ENCODE assay signal across 1 cellular context in genomic region chr10:130138479-130138866, GRCh38.
TF ChIP-seq lines count a peak whose summit lies in the region.

No MANE protein-coding gene starts in this region.

TF ChIP-seq in HEK293, 187 proteins besides CTCF, POLR2A, EP300 and RAD21 (continued from another document):
- TF ChIP-seq, protein P1, sequence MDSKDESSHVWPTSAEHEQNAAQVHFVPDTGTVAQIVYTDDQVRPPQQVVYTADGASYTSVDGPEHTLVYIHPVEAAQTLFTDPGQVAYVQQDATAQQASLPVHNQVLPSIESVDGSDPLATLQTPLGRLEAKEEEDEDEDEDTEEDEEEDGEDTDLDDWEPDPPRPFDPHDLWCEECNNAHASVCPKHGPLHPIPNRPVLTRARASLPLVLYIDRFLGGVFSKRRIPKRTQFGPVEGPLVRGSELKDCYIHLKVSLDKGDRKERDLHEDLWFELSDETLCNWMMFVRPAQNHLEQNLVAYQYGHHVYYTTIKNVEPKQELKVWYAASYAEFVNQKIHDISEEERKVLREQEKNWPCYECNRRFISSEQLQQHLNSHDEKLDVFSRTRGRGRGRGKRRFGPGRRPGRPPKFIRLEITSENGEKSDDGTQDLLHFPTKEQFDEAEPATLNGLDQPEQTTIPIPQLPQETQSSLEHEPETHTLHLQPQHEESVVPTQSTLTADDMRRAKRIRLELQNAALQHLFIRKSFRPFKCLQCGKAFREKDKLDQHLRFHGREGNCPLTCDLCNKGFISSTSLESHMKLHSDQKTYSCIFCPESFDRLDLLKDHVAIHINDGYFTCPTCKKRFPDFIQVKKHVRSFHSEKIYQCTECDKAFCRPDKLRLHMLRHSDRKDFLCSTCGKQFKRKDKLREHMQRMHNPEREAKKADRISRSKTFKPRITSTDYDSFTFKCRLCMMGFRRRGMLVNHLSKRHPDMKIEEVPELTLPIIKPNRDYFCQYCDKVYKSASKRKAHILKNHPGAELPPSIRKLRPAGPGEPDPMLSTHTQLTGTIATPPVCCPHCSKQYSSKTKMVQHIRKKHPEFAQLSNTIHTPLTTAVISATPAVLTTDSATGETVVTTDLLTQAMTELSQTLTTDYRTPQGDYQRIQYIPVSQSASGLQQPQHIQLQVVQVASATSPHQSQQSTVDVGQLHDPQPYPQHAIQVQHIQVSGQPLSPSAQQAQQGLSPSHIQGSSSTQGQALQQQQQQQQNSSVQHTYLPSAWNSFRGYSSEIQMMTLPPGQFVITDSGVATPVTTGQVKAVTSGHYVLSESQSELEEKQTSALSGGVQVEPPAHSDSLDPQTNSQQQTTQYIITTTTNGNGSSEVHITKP (tag by site-specific recombination; IDR thresholded peaks at IDR 0.05): peak; percentile 67
- TF ChIP-seq, protein P2, sequence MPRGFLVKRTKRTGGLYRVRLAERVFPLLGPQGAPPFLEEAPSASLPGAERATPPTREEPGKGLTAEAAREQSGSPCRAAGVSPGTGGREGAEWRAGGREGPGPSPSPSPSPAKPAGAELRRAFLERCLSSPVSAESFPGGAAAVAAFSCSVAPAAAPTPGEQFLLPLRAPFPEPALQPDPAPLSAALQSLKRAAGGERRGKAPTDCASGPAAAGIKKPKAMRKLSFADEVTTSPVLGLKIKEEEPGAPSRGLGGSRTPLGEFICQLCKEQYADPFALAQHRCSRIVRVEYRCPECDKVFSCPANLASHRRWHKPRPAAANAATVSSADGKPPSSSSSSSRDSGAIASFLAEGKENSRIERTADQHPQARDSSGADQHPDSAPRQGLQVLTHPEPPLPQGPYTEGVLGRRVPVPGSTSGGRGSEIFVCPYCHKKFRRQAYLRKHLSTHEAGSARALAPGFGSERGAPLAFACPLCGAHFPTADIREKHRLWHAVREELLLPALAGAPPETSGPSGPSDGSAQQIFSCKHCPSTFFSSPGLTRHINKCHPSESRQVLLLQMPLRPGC (tag by site-specific recombination; IDR thresholded peaks at IDR 0.05): peak; percentile 81; the same call in 1 of the 2 replicates
- TF ChIP-seq ZNF398 (tag by site-specific recombination; IDR thresholded peaks at IDR 0.05) (0 out of 2 replicates have a peak, but pooled peaks have one; percentile 8), ZNF335 (tag by site-specific recombination; conservative IDR thresholded peaks at IDR 0.05) (peak; percentile 43; the same call in 1 of the 2 replicates), ZNF629 (tag by site-specific recombination; IDR thresholded peaks at IDR 0.05) (peak; percentile 67), SP7 (tag by site-specific recombination; IDR thresholded peaks at IDR 0.05) (peak; percentile 76), ZNF768 (tag by site-specific recombination; IDR thresholded peaks at IDR 0.05) (no peak), ZXDB (tag by site-specific recombination; IDR thresholded peaks at IDR 0.05) (peak; percentile 67), GLIS1 (tag by site-specific recombination; IDR thresholded peaks at IDR 0.05) (0 out of 2 replicates have a peak, but pooled peaks have one; percentile 21), ZNF76 (tag by site-specific recombination; IDR thresholded peaks at IDR 0.05; ENCODE audit: borderline replicate concordance, low read depth) (peak; percentile 69; the same call in 1 of the 2 replicates), SP3 (tag by site-specific recombination; IDR thresholded peaks at IDR 0.05) (peak; percentile 13; the same call in 1 of the 2 replicates), ZNF121 (tag by site-specific recombination; IDR thresholded peaks at IDR 0.05) (no peak), ZNF24 (tag by site-specific recombination; IDR thresholded peaks at IDR 0.05) (0 out of 2 replicates have a peak, but pooled peaks have one; percentile 34), HIC1 (tag by site-specific recombination; IDR thresholded peaks at IDR 0.05) (no peak), ZNF670 (tag by site-specific recombination; IDR thresholded peaks at IDR 0.05; ENCODE audit: low read depth) (no peak), KLF8 (tag by site-specific recombination; IDR thresholded peaks at IDR 0.05) (peak; percentile 67), WT1 (tag by site-specific recombination; IDR thresholded peaks at IDR 0.05) (peak; percentile 50), ZBTB48 (tag by site-specific recombination; IDR thresholded peaks at IDR 0.05) (peak; percentile 62; the same call in 1 of the 2 replicates), ZNF433 (tag by site-specific recombination; IDR thresholded peaks at IDR 0.05; ENCODE audit: low read depth) (no peak), ZBTB20 (tag by site-specific recombination; IDR thresholded peaks at IDR 0.05) (no peak), ZNF660 (tag by site-specific recombination; IDR thresholded peaks at IDR 0.05) (0 out of 2 replicates have a peak, but pooled peaks have one; percentile 37), FEZF1 (tag by site-specific recombination; IDR thresholded peaks at IDR 0.05) (0 out of 2 replicates have a peak, but pooled peaks have one; percentile 22), ZNF19 (tag by site-specific recombination; IDR thresholded peaks at IDR 0.05; ENCODE audit: low read depth) (no peak), KLF10 (tag by site-specific recombination; IDR thresholded peaks at IDR 0.05) (0 out of 2 replicates have a peak, but pooled peaks have one; percentile 38), ZNF248 (tag by site-specific recombination; IDR thresholded peaks at IDR 0.05) (no peak), KLF9 (tag by site-specific recombination; IDR thresholded peaks at IDR 0.05; ENCODE audit: low read depth) (no peak), ZNF843 (tag by site-specific recombination; IDR thresholded peaks at IDR 0.05) (0 out of 2 replicates have a peak, but pooled peaks have one; percentile 14), ZNF324 (tag by site-specific recombination; IDR thresholded peaks at IDR 0.05) (no peak; the same call in 1 of the 2 replicates), IKZF3 (tag by site-specific recombination; IDR thresholded peaks at IDR 0.05) (peak; percentile 61; the same call in 1 of the 2 replicates), ZNF10 (tag by site-specific recombination; IDR thresholded peaks at IDR 0.05) (peak; percentile 36), OSR2 (tag by site-specific recombination; IDR thresholded peaks at IDR 0.05) (peak; percentile 71), ZNF366 (tag by site-specific recombination; conservative IDR thresholded peaks at IDR 0.05) (peak; percentile 86)
- TF ChIP-seq, protein P3, sequence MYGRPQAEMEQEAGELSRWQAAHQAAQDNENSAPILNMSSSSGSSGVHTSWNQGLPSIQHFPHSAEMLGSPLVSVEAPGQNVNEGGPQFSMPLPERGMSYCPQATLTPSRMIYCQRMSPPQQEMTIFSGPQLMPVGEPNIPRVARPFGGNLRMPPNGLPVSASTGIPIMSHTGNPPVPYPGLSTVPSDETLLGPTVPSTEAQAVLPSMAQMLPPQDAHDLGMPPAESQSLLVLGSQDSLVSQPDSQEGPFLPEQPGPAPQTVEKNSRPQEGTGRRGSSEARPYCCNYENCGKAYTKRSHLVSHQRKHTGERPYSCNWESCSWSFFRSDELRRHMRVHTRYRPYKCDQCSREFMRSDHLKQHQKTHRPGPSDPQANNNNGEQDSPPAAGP (tag by site-specific recombination; IDR thresholded peaks at IDR 0.05): 0 out of 2 replicates have a peak, but pooled peaks have one; percentile 16
- TF ChIP-seq, protein P4, sequence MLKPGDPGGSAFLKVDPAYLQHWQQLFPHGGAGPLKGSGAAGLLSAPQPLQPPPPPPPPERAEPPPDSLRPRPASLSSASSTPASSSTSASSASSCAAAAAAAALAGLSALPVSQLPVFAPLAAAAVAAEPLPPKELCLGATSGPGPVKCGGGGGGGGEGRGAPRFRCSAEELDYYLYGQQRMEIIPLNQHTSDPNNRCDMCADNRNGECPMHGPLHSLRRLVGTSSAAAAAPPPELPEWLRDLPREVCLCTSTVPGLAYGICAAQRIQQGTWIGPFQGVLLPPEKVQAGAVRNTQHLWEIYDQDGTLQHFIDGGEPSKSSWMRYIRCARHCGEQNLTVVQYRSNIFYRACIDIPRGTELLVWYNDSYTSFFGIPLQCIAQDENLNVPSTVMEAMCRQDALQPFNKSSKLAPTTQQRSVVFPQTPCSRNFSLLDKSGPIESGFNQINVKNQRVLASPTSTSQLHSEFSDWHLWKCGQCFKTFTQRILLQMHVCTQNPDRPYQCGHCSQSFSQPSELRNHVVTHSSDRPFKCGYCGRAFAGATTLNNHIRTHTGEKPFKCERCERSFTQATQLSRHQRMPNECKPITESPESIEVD (tag by site-specific recombination; IDR thresholded peaks at IDR 0.05): peak; percentile 93
TF ChIP-seq in HEK293: peak in this region for 29.
